In the genomic region with DNA sequence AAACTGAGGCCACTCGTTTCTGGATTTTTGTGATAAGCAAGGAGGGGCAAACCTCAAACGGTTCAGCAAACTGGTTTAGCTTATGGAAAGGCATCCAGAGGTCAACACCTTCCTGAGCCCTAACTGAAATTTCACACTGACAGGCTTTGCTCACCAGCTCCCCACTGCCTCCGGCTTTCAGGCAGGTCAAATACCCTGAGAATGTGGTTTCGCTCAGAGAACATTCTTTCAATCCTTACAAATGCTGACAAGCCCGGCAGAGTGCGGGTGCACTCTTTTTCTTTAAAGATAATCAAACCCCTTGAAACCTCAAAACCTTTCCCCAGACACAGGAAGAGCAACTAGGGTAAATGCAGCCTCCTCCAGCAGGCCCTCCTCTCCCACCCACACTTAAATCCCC, we compare ENCODE assay signal across 12 cellular contexts. TPM values are rescaled to one million over a fixed set of nuclear protein-coding genes. Genes with fewer than 3 reads are reported as not detected.
DNase-seq lines count a peak whose midpoint lies in the region; ATAC-seq and TF ChIP-seq lines count a peak whose summit lies in the region.
"Had no signal": no experiment of that assay in that cellular context is flagged by ENCODE, and none has a peak within 500 bp of the region (broad histone marks: within the 10 kb centered on the region; RNA-seq: fewer than 3 reads in every experiment).

No MANE protein-coding gene starts in this region.

- no peak for TF ChIP-seq CTCF in fibroblast of pulmonary artery (IDR thresholded peaks at IDR 0.05; ENCODE audit: low read length, missing control alignments)
- TF ChIP-seq CTCF in smooth muscle cell (IDR thresholded peaks at IDR 0.05; ENCODE audit: borderline replicate concordance, insufficient read depth, poor library complexity, severe bottlenecking) = no peak

- peak; percentile 24 for DNase-seq in activated naive CD4-positive, alpha-beta T cell treated with anti-CD3 and anti-CD28 coated beads, Interleukin-2, amount 10 ng/mL, durations not matched to agents 7 days and 5 days
- DNase-seq in activated naive CD4-positive, alpha-beta T cell (lab: John Stamatoyannopoulos, UW) = no peak
- peak; percentile 12 for DNase-seq in activated CD4-positive, alpha-beta T cell treated with anti-CD3 and anti-CD28 coated beads, Interleukin-2, amount 50 U/mL, for 1 hour
- DNase-seq in fibroblast of pulmonary artery (ENCODE audit: low read depth) (peak; percentile 11), smooth muscle cell (lab: John Stamatoyannopoulos, UW; ENCODE audit: unreplicated experiment) (no peak), left lobe of liver (ENCODE audit: low spot score) (no peak), NCI-H2107 treated with DMSO at 0.1 percent for 48 hours (lab: John Stamatoyannopoulos, UW; ENCODE audit: unreplicated experiment) (no peak)
- DNase-seq: amniotic stem cell, GDM1, left ventricle myocardium inferior, NCI-H1930 had no signal

- H3F3A ChIP-seq in smooth muscle cell (ENCODE audit: low read depth) = no peaks in the 10 kb centered on the region

- CTCF ChIA-PET in activated naive CD4-positive, alpha-beta T cell treated with anti-CD3 and anti-CD28 coated beads, Interleukin-2, amount 10 ng/mL, durations not matched to agents 7 days and 5 days (lab: Charles Lee) = no interaction called here

- peaks cover 30% of the 10 kb centered on the region for H3K36me3 Mint-ChIP-seq in activated naive CD4-positive, alpha-beta T cell treated with anti-CD3 and anti-CD28 coated beads, Interleukin-2, amount 10 ng/mL, durations not matched to agents 7 days and 5 days

- H3K27me3 ChIP-seq in smooth muscle cell (ENCODE audit: low read depth) = no peaks in the 10 kb centered on the region

- H3K4me2 ChIP-seq in smooth muscle cell = peak overlapping the region; percentile 10

- H3K4me1 Mint-ChIP-seq in activated naive CD4-positive, alpha-beta T cell treated with anti-CD3 and anti-CD28 coated beads, Interleukin-2, amount 10 ng/mL, durations not matched to agents 7 days and 5 days = peaks cover 68% of the 10 kb centered on the region

- ATAC-seq in left lobe of liver = no peak
- ATAC-seq in HG02642 (IDR thresholded peaks at IDR 0.05; ENCODE audit: poor library complexity, unreplicated experiment) = no peak

- H3K36me3 ChIP-seq in smooth muscle cell (ENCODE audit: low read depth) = no peaks in the 10 kb centered on the region

- H3K27ac ChIP-seq in smooth muscle cell (ENCODE audit: low read depth) = peak overlapping the region; percentile 14
- H3K27ac ChIP-seq: left ventricle myocardium inferior had no signal

- H2AFZ ChIP-seq in smooth muscle cell (ENCODE audit: low read depth) = no peak overlapping the region

- H3K9me3 ChIP-seq in smooth muscle cell (replicated peaks; ENCODE audit: low read depth) = no peaks in the 10 kb centered on the region
- H3K9me3 ChIP-seq: left ventricle myocardium inferior had no signal

- H3K4me1 ChIP-seq in smooth muscle cell (ENCODE audit: low read depth) = peaks cover 17% of the 10 kb centered on the region
- H3K4me1 ChIP-seq: left ventricle myocardium inferior had no signal

- no peak overlapping the region for H3K9ac ChIP-seq in smooth muscle cell (ENCODE audit: low read depth)

- H3K79me2 ChIP-seq in smooth muscle cell (ENCODE audit: low read depth) = no peaks in the 10 kb centered on the region

- peak overlapping the region; percentile 29 for H3K4me3 Mint-ChIP-seq in activated naive CD4-positive, alpha-beta T cell treated with anti-CD3 and anti-CD28 coated beads, Interleukin-2, amount 10 ng/mL, durations not matched to agents 7 days and 5 days

- 42% methylated on average over 6 of the region's 6 CpGs for WGBS in smooth muscle cell (ENCODE audit: low lambda C conversion rate)

- peak overlapping the region; percentile 92 for H3K27ac Mint-ChIP-seq in activated naive CD4-positive, alpha-beta T cell treated with anti-CD3 and anti-CD28 coated beads, Interleukin-2, amount 10 ng/mL, durations not matched to agents 7 days and 5 days

- no peaks in the 10 kb centered on the region for H3K27me3 Mint-ChIP-seq in activated naive CD4-positive, alpha-beta T cell treated with anti-CD3 and anti-CD28 coated beads, Interleukin-2, amount 10 ng/mL, durations not matched to agents 7 days and 5 days

- H4K20me1 ChIP-seq in smooth muscle cell (ENCODE audit: low read depth) = no peaks in the 10 kb centered on the region

- H3K4me3 ChIP-seq in fibroblast of pulmonary artery (replicated peaks; ENCODE audit: low read depth, low read length) = no peak overlapping the region
- no peak overlapping the region for H3K4me3 ChIP-seq in smooth muscle cell
- H3K4me3 ChIP-seq: left ventricle myocardium inferior had no signal

- no peaks in the 10 kb centered on the region for H3K9me3 Mint-ChIP-seq in activated naive CD4-positive, alpha-beta T cell treated with anti-CD3 and anti-CD28 coated beads, Interleukin-2, amount 10 ng/mL, durations not matched to agents 7 days and 5 days

RNA-seq across cellular contexts. Expression of gene CD40LG, which starts 41.5 kb away (rescaled TPM):
- total RNA-seq in smooth muscle cell = not detected in 2 replicates
- not detected in 2 replicates for polyA plus RNA-seq in smooth muscle cell
- 0.15 TPM for total RNA-seq in left lobe of liver
- total RNA-seq: left ventricle myocardium inferior had no signal

Comparison
In these comparisons a context has a peak if more than half of its experiments do, and no peak if none do; other contexts are left out.
1. DNase-seq: peak in activated naive CD4-positive, alpha-beta T cell treated with anti-CD3 and anti-CD28 coated beads, Interleukin-2, amount 10 ng/mL, durations not matched to agents 7 days and 5 days (single experiment), activated CD4-positive, alpha-beta T cell treated with anti-CD3 and anti-CD28 coated beads, Interleukin-2, amount 50 U/mL, for 1 hour (single experiment) and fibroblast of pulmonary artery (single experiment); none in activated naive CD4-positive, alpha-beta T cell (0 of 4), smooth muscle cell (single experiment), left lobe of liver (single experiment) and NCI-H2107 treated with DMSO at 0.1 percent for 48 hours (single experiment).